ENCODE assay signal across 8 cellular contexts in the genomic region with DNA sequence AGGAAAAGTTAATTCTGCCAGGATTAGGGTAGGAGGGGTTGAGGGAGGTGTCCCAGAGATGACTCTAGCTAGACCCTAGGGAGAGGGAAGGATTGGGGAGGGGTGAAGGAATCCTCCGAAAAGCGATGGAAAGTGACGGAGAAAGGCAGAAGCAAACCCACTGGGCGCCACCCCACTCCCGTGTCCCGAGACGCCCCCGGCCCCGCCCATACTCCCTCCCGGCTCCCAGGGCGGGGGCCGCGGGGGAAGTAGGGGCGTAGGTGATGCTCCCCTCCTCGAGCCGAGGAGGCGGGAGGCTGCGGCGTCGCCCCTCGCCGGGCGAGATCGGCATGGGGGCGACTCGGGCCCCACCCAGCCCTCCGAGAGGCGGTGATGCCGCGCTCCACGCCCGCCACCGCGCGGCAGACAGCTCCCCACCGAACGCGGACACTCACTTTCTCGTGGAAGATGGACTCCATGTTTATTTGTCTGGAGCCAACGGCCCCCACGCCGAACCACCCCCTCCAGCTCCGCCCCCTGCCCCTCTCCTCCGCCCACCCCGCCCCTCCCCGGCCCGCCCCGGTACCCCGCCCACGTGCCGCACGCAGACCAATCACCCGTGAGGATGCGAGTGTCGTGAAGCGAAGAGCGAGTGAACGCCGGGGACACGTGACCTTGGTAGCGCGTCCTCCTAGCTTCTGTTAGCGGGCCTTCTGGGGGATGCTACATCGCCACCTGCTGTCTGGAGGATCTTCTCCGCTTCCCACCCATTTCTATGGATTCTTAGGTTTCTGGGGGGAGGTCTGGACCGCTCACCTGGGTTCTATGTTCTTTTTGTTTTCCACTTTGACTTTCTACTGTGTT. TPM values are rescaled to one million over a fixed set of nuclear protein-coding genes. Genes with fewer than 3 reads are reported as not detected.
DNase-seq lines count a peak whose midpoint lies in the region; ATAC-seq and FAIRE-seq lines count a peak whose summit lies in the region.

A gene (minus strand): TSS at position 488 of the 843 bp plus-strand sequence. CDS start 30 bp downstream, at position 458.

- DNase-seq in Caki2 (ENCODE audit: low read depth) = peak; percentile 82
- peak; percentile 99 for DNase-seq in HTR-8/SVneo (ENCODE audit: insufficient read length, low spot score)
- DNase-seq in NOMO-1 treated with DMSO at 0.1 percent for 48 hours (lab: John Stamatoyannopoulos, UW; ENCODE audit: unreplicated experiment) = peak; percentile 97
- DNase-seq in activated CD8-positive, alpha-beta memory T cell treated with anti-CD3 and anti-CD28 coated beads for 48 hours (ENCODE audit: low read depth in 2 of 3, low spot score in 2 of 3) = peak; percentile 74 to 88 (median 85)
- DNase-seq in mesendoderm = peak; percentile 99
- DNase-seq in stimulated activated CD8-positive, alpha-beta memory T cell treated with anti-CD3 and anti-CD28 coated beads, Interleukin-15, amount 100 ng/mL, for 1 hour (ENCODE audit: low read depth) = peak; percentile 83

- no peak within 1 kb of the TSS for H4K5ac ChIP-seq in mesendoderm (ENCODE audit: low read length)

- H2BK120ac ChIP-seq in mesendoderm (ENCODE audit: low read depth, low read length) = no peak within 1 kb of the TSS

- peaks cover 5% of the 10 kb centered on the region for H3K79me1 ChIP-seq in mesendoderm (ENCODE audit: low read length)

- H3K9me3 ChIP-seq in endocrine pancreas (ENCODE audit: control insufficient read depth, low read length) = no peaks in the 10 kb centered on the region

- no peak within 1 kb of the TSS for H2BK5ac ChIP-seq in mesendoderm (ENCODE audit: low read length)

- peak within 1 kb of the TSS; percentile 46 for H3K27ac ChIP-seq in mesendoderm (ENCODE audit: low read depth, low read length)

- H3K9ac ChIP-seq in endocrine pancreas (ENCODE audit: control insufficient read depth, insufficient read depth, low read length) (peak within 1 kb of the TSS; percentile 89), mesendoderm (ENCODE audit: low read length) (peak within 1 kb of the TSS; percentile 65)

- peak within 1 kb of the TSS; percentile 88 for H3K56ac ChIP-seq in mesendoderm (ENCODE audit: low read length)

- peak; percentile 75 for ATAC-seq in GM21360 (IDR thresholded peaks at IDR 0.05; ENCODE audit: unreplicated experiment)

- in situ Hi-C loops in Caki2 (cut with HindIII; ENCODE audit: low pct_unique_long_range_greater_than_20kb, low sequenced_read_pairs) = no loop called here

- no peak within 1 kb of the TSS for H2BK15ac ChIP-seq in mesendoderm (replicated peaks; ENCODE audit: low read depth)

- H3K4me1 ChIP-seq in endocrine pancreas (ENCODE audit: control insufficient read depth, insufficient read depth, low read length) (peaks cover 3% of the 10 kb centered on the region), mesendoderm (ENCODE audit: control insufficient read depth, low read depth, low read length) (no peaks in the 10 kb centered on the region)

- FAIRE-seq in HTR-8/SVneo (lab: Jason Lieb, UNC) = peak; percentile 95

- H3K27me3 ChIP-seq in endocrine pancreas (ENCODE audit: control insufficient read depth, insufficient read depth, low read length) (no peaks in the 10 kb centered on the region), mesendoderm (ENCODE audit: insufficient read depth, low read length, poor library complexity) (no peaks in the 10 kb centered on the region)

- peaks cover 28% of the 10 kb centered on the region for H3K79me2 ChIP-seq in mesendoderm (ENCODE audit: control insufficient read depth, insufficient read depth, low read length)

- H3K4me3 ChIP-seq in endocrine pancreas (ENCODE audit: control insufficient read depth, insufficient read depth, low read length) (peak within 1 kb of the TSS; percentile 93), mesendoderm (ENCODE audit: low read length) (peak within 1 kb of the TSS; percentile 81)

- no peak within 1 kb of the TSS for H3K23ac ChIP-seq in mesendoderm (ENCODE audit: low read length)

- peak within 1 kb of the TSS; percentile 57 for H3K4me2 ChIP-seq in mesendoderm (ENCODE audit: low read length)

- no CpG with 5 or more reads among the region's 66 CpGs for WGBS in mesendoderm (ENCODE audit: extremely low coverage, insufficient coverage, low lambda C conversion rate)

- peak within 1 kb of the TSS; percentile 95 for H4K8ac ChIP-seq in mesendoderm (ENCODE audit: low read depth, low read length)

- peak within 1 kb of the TSS; percentile 29 for H3K18ac ChIP-seq in mesendoderm (ENCODE audit: low read length)

- peak within 1 kb of the TSS; percentile 25 for H3K4ac ChIP-seq in mesendoderm (ENCODE audit: low read depth, low read length)

- H2AK5ac ChIP-seq in mesendoderm (ENCODE audit: low read length) = no peak within 1 kb of the TSS

- H3K36me3 ChIP-seq in endocrine pancreas (ENCODE audit: control insufficient read depth, insufficient read depth, low read length) = no peaks in the 10 kb centered on the region
- H3K36me3 ChIP-seq in mesendoderm (ENCODE audit: control insufficient read depth, insufficient read depth, low read length) = no peaks in the 10 kb centered on the region

RNA-seq across cellular contexts. Expression of the gene that starts here (rescaled TPM):
- total RNA-seq in Caki2 (2014; rRNA removed; shearing (Covaris generic); ENCODE audit: low replicate concordance) = 9.5 and 10.9 TPM in 2 replicates
- polyA plus RNA-seq in mesendoderm (2013, experiment 1 of 2) = 20.1 TPM
- 19.4 TPM for polyA plus RNA-seq in mesendoderm (2013, experiment 2 of 2)

Comparison
In these comparisons a context has a peak if more than half of its experiments do, and no peak if none do; other contexts are left out.
1. Peak in every context shown above with its lines: DNase-seq, ATAC-seq, H3K4me3 ChIP-seq and H3K27ac ChIP-seq.